In the genomic region with DNA sequence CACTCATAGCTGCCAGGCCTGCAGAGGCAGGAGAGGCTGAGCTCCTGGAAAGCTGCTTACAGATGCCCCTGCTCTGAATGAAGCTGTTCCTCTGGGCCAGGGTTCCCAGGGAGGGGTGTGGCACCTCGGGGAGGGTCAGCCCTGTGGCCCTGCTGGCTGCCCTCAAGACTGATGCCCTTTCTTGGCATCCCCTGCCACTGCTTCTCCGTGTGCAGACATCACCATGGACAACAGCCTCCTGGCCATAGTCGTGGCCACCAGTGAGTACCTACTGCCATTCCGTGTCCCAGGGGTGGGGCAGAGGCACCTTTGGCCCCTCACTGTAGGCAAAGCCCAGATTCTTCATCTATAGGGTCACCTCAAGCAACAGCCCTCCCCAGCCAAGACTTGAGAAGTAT, we compare ENCODE assay signal across 14 cellular contexts. TPM values are rescaled to one million over a fixed set of nuclear protein-coding genes. Genes with fewer than 3 reads are reported as not detected.
DNase-seq lines count a peak whose midpoint lies in the region; ATAC-seq and TF ChIP-seq lines count a peak whose summit lies in the region.
"Had no signal": no experiment of that assay in that cellular context is flagged by ENCODE, and none has a peak within 500 bp of the region (broad histone marks: within the 10 kb centered on the region; RNA-seq: fewer than 3 reads in every experiment).

No MANE protein-coding gene starts in this region.

- H3K27me3 ChIP-seq in SK-N-SH (ENCODE audit: insufficient read depth) (no peaks in the 10 kb centered on the region), endodermal cell (ENCODE audit: control insufficient read depth, insufficient read depth, low read length, poor library complexity, severe bottlenecking) (no peaks in the 10 kb centered on the region)
- H3K27me3 ChIP-seq: ovary had no signal

- no peaks in the 10 kb centered on the region for H3K27me3 Mint-ChIP-seq in endodermal cell (ENCODE audit: insufficient read depth)
- no peaks in the 10 kb centered on the region for H3K27me3 Mint-ChIP-seq in progenitor cell of endocrine pancreas
- H3K27me3 Mint-ChIP-seq: activated naive CD8-positive, alpha-beta T cell treated with anti-CD3 and anti-CD28 coated beads, Interleukin-2, amount 10 ng/mL, durations not matched to agents 7 days and 5 days had no signal

- no peak overlapping the region for H2AFZ ChIP-seq in SK-N-SH (ENCODE audit: low read depth)

- H3K9me3 ChIP-seq in HEK293 (ENCODE audit: control insufficient read depth, insufficient read depth, low read depth, low read length) (no peaks in the 10 kb centered on the region), SK-N-SH (no peaks in the 10 kb centered on the region), endodermal cell (ENCODE audit: control insufficient read depth, low read length) (no peaks in the 10 kb centered on the region)
- H3K9me3 ChIP-seq: ovary had no signal

- no peaks in the 10 kb centered on the region for H3K79me2 ChIP-seq in SK-N-SH (ENCODE audit: insufficient read depth)

- peak overlapping the region; percentile 88 for H3K27ac Mint-ChIP-seq in endodermal cell
- H3K27ac Mint-ChIP-seq in progenitor cell of endocrine pancreas: peak overlapping the region; percentile 76
- H3K27ac Mint-ChIP-seq: activated naive CD8-positive, alpha-beta T cell treated with anti-CD3 and anti-CD28 coated beads, Interleukin-2, amount 10 ng/mL, durations not matched to agents 7 days and 5 days had no signal

- H3K36me3 ChIP-seq in HEK293 (ENCODE audit: control insufficient read depth in 2 of 2, insufficient read depth in 1 of 2, low read length in 2 of 2): peaks cover 13 to 79% of the 10 kb centered on the region in 2 experiments; a peak in 2 of 3 replicates
- H3K36me3 ChIP-seq in SK-N-SH (replicated peaks in 1 of 2; ENCODE audit: control insufficient read depth in 1 of 2, insufficient read depth in 2 of 2, low read length in 1 of 2): peaks cover 18 to 60% of the 10 kb centered on the region in 2 experiments
- H3K36me3 ChIP-seq in endodermal cell (ENCODE audit: control insufficient read depth, insufficient read depth, low read length): peaks cover 45% of the 10 kb centered on the region
- H3K36me3 ChIP-seq: ovary had no signal

- CTCF ChIA-PET in HEK293 (lab: Yijun Ruan, JAX) (interaction anchor here (0.6 to 5.5 kb wide), 3 partner anchors 11 to 34 kb away, joined by 3 to 54 read pairs (median 5); a partner anchor contains a TSS), SK-N-SH (lab: Yijun Ruan, JAX) (interaction anchor here (3.0 to 4.0 kb wide), 5 partner anchors 10 to 33 kb away, joined by 20 to 56 read pairs (median 51); a partner anchor contains a TSS)

- TF ChIP-seq CTCF in HEK293 (tag by site-specific recombination; IDR thresholded peaks at IDR 0.05) (no peak), SK-N-SH (IDR thresholded peaks at IDR 0.05) (no peak), endodermal cell (conservative IDR thresholded peaks at IDR 0.05) (no peak), progenitor cell of endocrine pancreas (IDR thresholded peaks at IDR 0.05; ENCODE audit: unreplicated experiment) (no peak)

- H3K4me3 Mint-ChIP-seq in endodermal cell: no peak overlapping the region
- no peak overlapping the region for H3K4me3 Mint-ChIP-seq in progenitor cell of endocrine pancreas (ENCODE audit: low read depth)
- H3K4me3 Mint-ChIP-seq: activated naive CD8-positive, alpha-beta T cell treated with anti-CD3 and anti-CD28 coated beads, Interleukin-2, amount 10 ng/mL, durations not matched to agents 7 days and 5 days had no signal

- DNase-seq in SK-N-SH: no peak
- DNase-seq in endodermal cell: no peak
- no peak for DNase-seq in progenitor cell of endocrine pancreas (ENCODE audit: low spot score, unreplicated experiment)
- DNase-seq: activated naive CD8-positive, alpha-beta T cell treated with anti-CD3 and anti-CD28 coated beads, Interleukin-2, amount 10 ng/mL, durations not matched to agents 7 days and 5 days; Calu3; NCI-H1048; NCI-H187; SHP77 had no signal

- H3K36me3 Mint-ChIP-seq in endodermal cell (ENCODE audit: low read depth) (peaks cover 29% of the 10 kb centered on the region), progenitor cell of endocrine pancreas (ENCODE audit: insufficient read depth) (peaks cover 6% of the 10 kb centered on the region)

- H3K9ac ChIP-seq in SK-N-SH: no peak overlapping the region
- no peak overlapping the region for H3K9ac ChIP-seq in endodermal cell (ENCODE audit: extremely low read depth, low read length, poor library complexity, severe bottlenecking)

- H3K9me3 Mint-ChIP-seq in endodermal cell (no peaks in the 10 kb centered on the region), progenitor cell of endocrine pancreas (ENCODE audit: low read depth) (no peaks in the 10 kb centered on the region)
- H3K9me3 Mint-ChIP-seq: activated naive CD8-positive, alpha-beta T cell treated with anti-CD3 and anti-CD28 coated beads, Interleukin-2, amount 10 ng/mL, durations not matched to agents 7 days and 5 days had no signal

- 0 out of 2 replicates have a peak, but pooled peaks cover 5% of the 10 kb centered on the region for H3K4me1 ChIP-seq in HEK293 (ENCODE audit: control insufficient read depth, insufficient read depth, low read length)
- peaks cover 9 to 25% of the 10 kb centered on the region in 2 experiments; a peak in 2 of 4 replicates for H3K4me1 ChIP-seq in SK-N-SH (ENCODE audit: control insufficient read depth in 1 of 2, insufficient read depth in 2 of 2, low read depth in 1 of 2, low read length in 1 of 2)
- peaks cover 16% of the 10 kb centered on the region for H3K4me1 ChIP-seq in endodermal cell (ENCODE audit: control insufficient read depth, insufficient read depth, low read length)

- H3K4me1 Mint-ChIP-seq in endodermal cell (peaks cover 23% of the 10 kb centered on the region), progenitor cell of endocrine pancreas (ENCODE audit: low read depth) (peaks cover 17% of the 10 kb centered on the region)

- no peak for ATAC-seq in HG03457 (IDR thresholded peaks at IDR 0.05; ENCODE audit: unreplicated experiment)
- no peak for ATAC-seq in activated CD4-positive, CD25-positive, alpha-beta regulatory T cell treated with anti-CD3 and anti-CD28 coated beads, Interleukin-2, amount 50 U/mL, for 24 hours
- no peak for ATAC-seq in HG03108 (IDR thresholded peaks at IDR 0.05; ENCODE audit: unreplicated experiment)

- no peaks in the 10 kb centered on the region for H4K20me1 ChIP-seq in SK-N-SH (ENCODE audit: insufficient read depth)

- H3K27ac ChIP-seq in HEK293 (ENCODE audit: extremely low read depth, low read depth, low read length): no peak overlapping the region
- peak overlapping the region; percentile 9 to 24; a peak in 3 of 4 replicates for H3K27ac ChIP-seq in SK-N-SH (ENCODE audit: low read depth in 2 of 2, low read length in 1 of 2)
- peak overlapping the region; percentile 1 for H3K27ac ChIP-seq in endodermal cell (ENCODE audit: low read depth, low read length)
- H3K27ac ChIP-seq: coronary artery, ovary had no signal

- no peak overlapping the region for H3K4me2 ChIP-seq in SK-N-SH

- H3F3A ChIP-seq in SK-N-SH (replicated peaks; ENCODE audit: insufficient read depth): peaks cover 21% of the 10 kb centered on the region

- POLR2A ChIA-PET in HEK293 (lab: Yijun Ruan, JAX) (interaction anchor here (0.8 to 1.6 kb wide), 4 partner anchors 9 to 139 kb away, joined by 3 to 6 read pairs (median 3); a partner anchor contains a TSS), SK-N-SH (lab: Yijun Ruan, JAX) (interaction anchor here (0.8 to 1.0 kb wide), 2 partner anchors 12 to 13 kb away, joined by 3 to 4 read pairs; no protein-coding TSS in a partner anchor)

- WGBS in SK-N-SH (ENCODE audit: low lambda C conversion rate): no CpG with 5 or more reads among the region's 4 CpGs
- 62 to 80% methylated on average over 2 to 4 of the region's 4 CpGs for WGBS in endodermal cell (ENCODE audit: insufficient coverage in 1 of 2, insufficient read length in 1 of 2), 2 experiments

- H3K4me3 ChIP-seq in HEK293 (ENCODE audit: low read depth, low read length) (no peak overlapping the region), SK-N-SH (ENCODE audit: low read depth in 2 of 2, low read length in 1 of 2) (no peak overlapping the region), endodermal cell (ENCODE audit: low read length) (no peak overlapping the region)
- H3K4me3 ChIP-seq: coronary artery, ovary had no signal

- no peak for TF ChIP-seq RAD21 in SK-N-SH (IDR thresholded peaks at IDR 0.05; ENCODE audit: low read length)

- no peaks in the 10 kb centered on the region for H3K9me2 ChIP-seq in SK-N-SH

- TF ChIP-seq EP300 in SK-N-SH (IDR thresholded peaks at IDR 0.05; ENCODE audit: borderline replicate concordance in 1 of 2, low read depth in 1 of 2, low read length in 1 of 2): no peak

TF ChIP-seq in HEK293, 187 proteins besides CTCF, POLR2A, EP300 and RAD21:
- no peak for TF ChIP-seq ZFP3 (tag by site-specific recombination; IDR thresholded peaks at IDR 0.05; ENCODE audit: low read depth)
- TF ChIP-seq KLF9 (tag by site-specific recombination; IDR thresholded peaks at IDR 0.05; ENCODE audit: low read depth): peak; percentile 53

TF ChIP-seq in SK-N-SH, 30 proteins besides CTCF, POLR2A, EP300 and RAD21 (continues in another document):
- TF ChIP-seq SIN3A (IDR thresholded peaks at IDR 0.05; ENCODE audit: borderline replicate concordance, low read depth, low read length): no peak

RNA-seq across cellular contexts. Expression of a gene that starts 8.9 kb away (rescaled TPM):
- polyA plus RNA-seq in SK-N-SH (2012; rRNA removed): 266 and 337 TPM in 2 replicates
- 259 and 311 TPM in 2 replicates for polyA plus RNA-seq in SK-N-SH (2012; cell fraction: cytosol; rRNA removed)
- 195 and 246 TPM in 2 replicates for polyA plus RNA-seq in SK-N-SH (2012; cell fraction: nucleus; rRNA removed)
- 10 to 100 TPM; 70.9 to 76.7 TPM for total RNA-seq in endodermal cell
- polyA plus RNA-seq in endodermal cell (2013, experiment 1 of 2): 69.7 TPM
- 62.0 TPM for polyA plus RNA-seq in endodermal cell (2013, experiment 2 of 2)
- 59.1 and 59.6 TPM in 2 replicates for total RNA-seq in progenitor cell of endocrine pancreas

RNA-seq across cellular contexts. Expression of a gene that starts 9.0 kb away (rescaled TPM):
- 16.9 and 21.5 TPM in 2 replicates for polyA plus RNA-seq in SK-N-SH (2012; rRNA removed)
- polyA plus RNA-seq in SK-N-SH (2012; cell fraction: cytosol; rRNA removed): 7.3 and 9.0 TPM in 2 replicates
- 72.2 and 106 TPM in 2 replicates for polyA plus RNA-seq in SK-N-SH (2012; cell fraction: nucleus; rRNA removed)
- 10 to 100 TPM; 14.1 to 26.8 TPM for total RNA-seq in endodermal cell
- 26.3 TPM for polyA plus RNA-seq in endodermal cell (2013, experiment 1 of 2)
- polyA plus RNA-seq in endodermal cell (2013, experiment 2 of 2): 24.8 TPM
- total RNA-seq in progenitor cell of endocrine pancreas: 10.1 and 15.0 TPM in 2 replicates

RNA-seq across cellular contexts. Expression of a gene that starts 18.1 kb away (rescaled TPM):
- 26.5 and 28.4 TPM in 2 replicates for polyA plus RNA-seq in SK-N-SH (2012; rRNA removed)
- polyA plus RNA-seq in SK-N-SH (2012; cell fraction: cytosol; rRNA removed): 8.5 and 14.2 TPM in 2 replicates
- 52.8 and 55.8 TPM in 2 replicates for polyA plus RNA-seq in SK-N-SH (2012; cell fraction: nucleus; rRNA removed)
- 10 to 100 TPM; 54.1 to 65.9 TPM for total RNA-seq in endodermal cell
- 20.9 TPM for polyA plus RNA-seq in endodermal cell (2013, experiment 1 of 2)
- polyA plus RNA-seq in endodermal cell (2013, experiment 2 of 2): 22.1 TPM
- total RNA-seq in progenitor cell of endocrine pancreas: 26.0 and 28.6 TPM in 2 replicates

RNA-seq across cellular contexts. Expression of a gene that starts 33.3 kb away (rescaled TPM):
- polyA plus RNA-seq in SK-N-SH (2012; rRNA removed): 122 and 137 TPM in 2 replicates
- 127 and 134 TPM in 2 replicates for polyA plus RNA-seq in SK-N-SH (2012; cell fraction: cytosol; rRNA removed)
- polyA plus RNA-seq in SK-N-SH (2012; cell fraction: nucleus; rRNA removed): 62.7 and 94.9 TPM in 2 replicates
- total RNA-seq in endodermal cell (10 to 100 TPM; 87.9 to 98.2 TPM), progenitor cell of endocrine pancreas (55.2 and 56.0 TPM in 2 replicates)
- 79.9 TPM for polyA plus RNA-seq in endodermal cell (2013, experiment 1 of 2)
- 86.0 TPM for polyA plus RNA-seq in endodermal cell (2013, experiment 2 of 2)
